13 cellular contexts compared by ENCODE assay signal in the genomic region with DNA sequence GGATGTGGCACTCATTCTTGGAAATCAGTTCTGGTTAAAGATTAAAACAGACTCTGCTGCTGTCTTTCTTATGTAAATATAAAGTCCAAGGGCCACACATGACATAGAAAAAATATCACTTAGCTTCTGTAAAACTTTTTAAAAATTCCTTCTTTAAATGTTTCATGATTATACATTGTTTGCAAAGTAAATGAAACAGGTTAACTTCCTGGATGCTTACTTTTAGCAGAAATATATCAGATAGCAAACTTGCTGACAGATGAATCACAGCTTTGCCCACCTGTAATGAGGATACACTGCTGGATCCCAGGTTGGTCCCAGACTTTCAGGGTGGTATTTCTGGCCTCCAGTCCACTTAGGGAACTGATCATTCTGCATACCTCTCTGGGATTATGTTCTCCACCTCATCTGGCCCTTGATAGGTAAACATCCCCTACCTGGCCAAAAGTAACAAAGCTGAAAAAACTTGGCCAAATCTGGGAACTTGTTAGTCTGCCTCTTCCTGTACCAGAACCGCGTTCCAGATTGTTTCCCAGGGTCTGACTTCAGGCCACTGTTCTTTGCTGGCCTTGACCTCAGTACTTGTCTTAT.
"Had no signal": no experiment of that assay in that cellular context is flagged by ENCODE, and none has a peak within 500 bp of the region (broad histone marks: within the 10 kb centered on the region; RNA-seq: fewer than 3 reads in every experiment).

No MANE protein-coding gene starts in this region.

- ATAC-seq: stimulated activated memory B cell treated with anti-CD40 and anti-IgM and Interleukin-4, amounts not matched to agents 10 μg/mL and 1 μg/mL and 100 μg/mL, for 72 hours had no signal

- H3K36me3 Mint-ChIP-seq: activated CD4-positive, alpha-beta memory T cell treated with anti-CD3 and anti-CD28 coated beads for 36 hours; activated naive CD8-positive, alpha-beta T cell treated with anti-CD3 and anti-CD28 coated beads for 36 hours; stimulated activated memory B cell treated with anti-CD40 and anti-IgM and Interleukin-4, amounts not matched to agents 10 μg/mL and 1 μg/mL and 100 μg/mL, for 72 hours had no signal

- H3K27me3 Mint-ChIP-seq: activated CD4-positive, alpha-beta memory T cell treated with anti-CD3 and anti-CD28 coated beads for 36 hours; activated naive CD8-positive, alpha-beta T cell treated with anti-CD3 and anti-CD28 coated beads for 36 hours; stimulated activated memory B cell treated with anti-CD40 and anti-IgM and Interleukin-4, amounts not matched to agents 10 μg/mL and 1 μg/mL and 100 μg/mL, for 72 hours had no signal

- H3K36me3 ChIP-seq: breast epithelium, esophagus squamous epithelium, left ventricle myocardium inferior, right atrium auricular region had no signal

- H3K4me1 Mint-ChIP-seq: stimulated activated memory B cell treated with anti-CD40 and anti-IgM and Interleukin-4, amounts not matched to agents 10 μg/mL and 1 μg/mL and 100 μg/mL, for 72 hours had no signal

- DNase-seq: activated CD4-positive, alpha-beta memory T cell treated with anti-CD3 and anti-CD28 coated beads for 36 hours; activated gamma-delta T cell treated with Interleukin-2 at 50 U/mL for 16 hours; activated naive CD8-positive, alpha-beta T cell treated with anti-CD3 and anti-CD28 coated beads for 36 hours; activated T-cell treated with anti-CD3 and anti-CD28 coated beads, Interleukin-2, amount 50 U/mL, for 48 hours; anterior cingulate cortex; esophagus squamous epithelium; left ventricle myocardium inferior; T-helper 9 cell; trophoblast cell had no signal

- H3K9me3 Mint-ChIP-seq: activated CD4-positive, alpha-beta memory T cell treated with anti-CD3 and anti-CD28 coated beads for 36 hours; activated naive CD8-positive, alpha-beta T cell treated with anti-CD3 and anti-CD28 coated beads for 36 hours; stimulated activated memory B cell treated with anti-CD40 and anti-IgM and Interleukin-4, amounts not matched to agents 10 μg/mL and 1 μg/mL and 100 μg/mL, for 72 hours had no signal

- H3K4me1 ChIP-seq: breast epithelium, left ventricle myocardium inferior, right atrium auricular region had no signal

- H3K4me3 ChIP-seq: breast epithelium, esophagus squamous epithelium, left ventricle myocardium inferior, right atrium auricular region, smooth muscle cell had no signal

- H3K27ac ChIP-seq: breast epithelium, left ventricle myocardium inferior, right atrium auricular region had no signal

- H3K27ac Mint-ChIP-seq: activated CD4-positive, alpha-beta memory T cell treated with anti-CD3 and anti-CD28 coated beads for 36 hours; activated naive CD8-positive, alpha-beta T cell treated with anti-CD3 and anti-CD28 coated beads for 36 hours; stimulated activated memory B cell treated with anti-CD40 and anti-IgM and Interleukin-4, amounts not matched to agents 10 μg/mL and 1 μg/mL and 100 μg/mL, for 72 hours had no signal

- H3K4me3 Mint-ChIP-seq: activated CD4-positive, alpha-beta memory T cell treated with anti-CD3 and anti-CD28 coated beads for 36 hours; activated naive CD8-positive, alpha-beta T cell treated with anti-CD3 and anti-CD28 coated beads for 36 hours; stimulated activated memory B cell treated with anti-CD40 and anti-IgM and Interleukin-4, amounts not matched to agents 10 μg/mL and 1 μg/mL and 100 μg/mL, for 72 hours had no signal

- H3K27me3 ChIP-seq: breast epithelium, esophagus squamous epithelium, right atrium auricular region had no signal

- H3K9me3 ChIP-seq: breast epithelium, esophagus squamous epithelium, left ventricle myocardium inferior, right atrium auricular region had no signal

- H3K4me2 ChIP-seq: smooth muscle cell had no signal
